In the genomic region with DNA sequence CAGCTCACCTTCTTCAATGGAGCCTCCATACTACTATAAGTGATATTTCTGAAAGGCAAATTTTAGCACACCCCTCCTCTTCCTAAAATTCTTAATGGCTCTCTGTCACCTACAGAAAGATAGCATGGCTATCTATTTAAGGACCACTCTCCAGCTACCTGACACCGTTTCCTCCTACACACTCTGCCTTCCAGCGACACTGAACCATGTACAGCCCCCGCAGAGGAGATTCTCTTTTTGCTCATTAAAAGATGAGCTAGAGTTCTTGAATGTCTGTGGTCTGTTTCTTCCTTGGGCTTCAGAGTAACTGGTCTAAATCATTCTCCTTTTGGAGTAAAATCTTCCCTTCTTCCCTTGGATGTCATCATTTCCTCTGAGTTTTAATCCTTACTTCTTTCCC, we compare ENCODE assay signal across 25 cellular contexts.
"Had no signal": no experiment of that assay in that cellular context is flagged by ENCODE, and none has a peak within 500 bp of the region (broad histone marks: within the 10 kb centered on the region; RNA-seq: fewer than 3 reads in every experiment).

No MANE protein-coding gene starts in this region.

- H3K4me3 Mint-ChIP-seq: mesothelial cell of epicardium; naive B cell; natural killer cell; stimulated activated naive B cell treated with anti-CD40 and anti-IgM and Interleukin-4, amounts not matched to agents 10 μg/mL and 1 μg/mL and 100 μg/mL, for 72 hours had no signal

- H3K36me3 ChIP-seq: left lung, lower lobe of right lung, ovary, right atrium auricular region, stomach, thyroid gland, transverse colon, upper lobe of left lung had no signal

- H3K27me3 ChIP-seq: left lung, ovary, right atrium auricular region, stomach, testis, thyroid gland, transverse colon, upper lobe of left lung had no signal

- FAIRE-seq: keratinocyte had no signal

- H3K9me3 ChIP-seq: left lung, lower lobe of right lung, ovary, right atrium auricular region, stomach, testis, thyroid gland, transverse colon, upper lobe of left lung had no signal

- H3K36me3 Mint-ChIP-seq: mesothelial cell of epicardium; naive B cell; natural killer cell; stimulated activated naive B cell treated with anti-CD40 and anti-IgM and Interleukin-4, amounts not matched to agents 10 μg/mL and 1 μg/mL and 100 μg/mL, for 72 hours had no signal

- H3K4me1 Mint-ChIP-seq: naive B cell; natural killer cell; stimulated activated naive B cell treated with anti-CD40 and anti-IgM and Interleukin-4, amounts not matched to agents 10 μg/mL and 1 μg/mL and 100 μg/mL, for 72 hours had no signal

- H3K27ac Mint-ChIP-seq: mesothelial cell of epicardium; natural killer cell; progenitor cell of endocrine pancreas; stimulated activated naive B cell treated with anti-CD40 and anti-IgM and Interleukin-4, amounts not matched to agents 10 μg/mL and 1 μg/mL and 100 μg/mL, for 72 hours had no signal

- H3K4me3 ChIP-seq: left lung, lower lobe of right lung, ovary, right atrium auricular region, skin epidermis, stomach, testis, thyroid gland, transverse colon, upper lobe of left lung had no signal

- H3K27ac ChIP-seq: left lung, lower lobe of right lung, ovary, right atrium auricular region, skin epidermis, stomach, testis, thyroid gland, transverse colon, upper lobe of left lung had no signal

- H3K9me3 Mint-ChIP-seq: stimulated activated naive B cell treated with anti-CD40 and anti-IgM and Interleukin-4, amounts not matched to agents 10 μg/mL and 1 μg/mL and 100 μg/mL, for 72 hours had no signal

- DNase-seq: hippocampal formation; kidney glomerular epithelial cell; left cardiac atrium; left lung; lower lobe of right lung; mesendoderm; naive B cell; natural killer cell; ovary; stimulated activated CD4-positive, alpha-beta T cell treated with anti-CD3 and anti-CD28 coated beads, Interleukin-12 subunit alpha, Interleukin-12 subunit beta, amount 100 ng/mL, for 4 hours; stimulated activated CD4-positive, alpha-beta T cell treated with anti-CD3 and anti-CD28 coated beads, Interleukin-15, amount 100 ng/mL, for 24 hours; stimulated activated CD4-positive, alpha-beta T cell treated with anti-CD3 and anti-CD28 coated beads, Interleukin-2, amount 100 ng/mL, for 24 hours; stimulated activated CD4-positive, alpha-beta T cell treated with anti-CD3 and anti-CD28 coated beads, Interleukin-4, amount 100 ng/mL, for 1 hour; stimulated activated naive B cell treated with anti-CD40 and anti-IgM and Interleukin-4, amounts not matched to agents 10 μg/mL and 1 μg/mL and 100 μg/mL, for 72 hours; stimulated activated naive CD8-positive, alpha-beta T cell treated with anti-CD3 and anti-CD28 coated beads, Interleukin-15, Interleukin-2, amounts not matched to agents 100 U/mL and 50 U/mL, for 24 hours; stomach; testis; thyroid gland; transverse colon; upper lobe of left lung had no signal

- H3K4me1 ChIP-seq: left lung, lower lobe of right lung, right atrium auricular region, stomach, testis, thyroid gland, transverse colon, upper lobe of left lung had no signal
